In the genomic region with DNA sequence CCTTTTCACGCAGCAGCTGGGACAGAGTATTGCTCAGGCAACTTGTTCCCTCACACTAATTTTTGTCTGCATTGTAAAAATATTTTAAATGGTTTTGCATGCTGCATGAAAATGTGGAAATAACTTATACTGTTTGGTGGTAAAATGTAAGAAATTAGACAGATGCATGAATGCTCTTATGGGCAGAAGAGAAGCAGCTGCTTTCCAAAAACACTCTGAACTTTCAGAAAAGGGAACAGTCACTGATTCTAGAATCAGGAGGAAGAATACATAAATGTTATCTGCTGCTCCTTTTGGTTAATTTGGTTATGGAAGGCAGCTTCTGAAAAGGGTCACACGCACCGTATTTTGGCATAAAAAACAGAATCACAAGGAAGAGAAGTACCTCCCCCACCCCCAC, we compare ENCODE assay signal across 28 cellular contexts.
A peak's percentile ranks its signal among the peaks of the same experiment; 100 is the strongest.
DNase-seq lines count a peak whose midpoint lies in the region; ATAC-seq, FAIRE-seq and TF ChIP-seq lines count a peak whose summit lies in the region.
"Had no signal": no experiment of that assay in that cellular context is flagged by ENCODE, and none has a peak within 500 bp of the region (broad histone marks: within the 10 kb centered on the region; RNA-seq: fewer than 3 reads in every experiment).

No MANE protein-coding gene starts in this region.

- no peaks in the 10 kb centered on the region for H3K79me2 ChIP-seq in H1 (ENCODE audit: control insufficient read depth in 1 of 2, insufficient read depth in 2 of 2, low read length in 2 of 2)

- TF ChIP-seq POLR2A in H1 (IDR thresholded peaks at IDR 0.05; ENCODE audit: control extremely low read depth in 1 of 2, low read depth in 2 of 2, low read length in 2 of 2): no peak

- POLR2A ChIA-PET in Caco-2 (lab: Charles Lee) (no interaction called here), H1 (lab: Charles Lee; ENCODE audit: partially characterized antibody) (no interaction called here)

- H4K91ac ChIP-seq in H1 (replicated peaks; ENCODE audit: insufficient read length, low read length): no peak overlapping the region

- no peak for FAIRE-seq in H1 (lab: Jason Lieb, UNC)
- FAIRE-seq: islet of Langerhans, pancreas, TTC549 had no signal

- H3K4ac ChIP-seq in H1 (replicated peaks; ENCODE audit: insufficient read length, low read depth, low read length): no peak overlapping the region

- no peak overlapping the region for H2BK12ac ChIP-seq in H1 (ENCODE audit: low read depth, low read length)

- no peaks in the 10 kb centered on the region for H3K79me1 ChIP-seq in H1 (ENCODE audit: low read depth, low read length)

- H3K27ac ChIP-seq in H1 (ENCODE audit: low read depth, low read length): no peak overlapping the region
- H3K27ac ChIP-seq: right lobe of liver had no signal

- DNase-seq in Caco-2 (no peak), OCI-M1 (lab: John Stamatoyannopoulos, UW) (peak; percentile 19), H1 (ENCODE audit: low read depth in 1 of 2, low spot score in 2 of 2) (no peak), osteocyte (ENCODE audit: extremely low spot score, unreplicated experiment) (no peak), A172 (ENCODE audit: low spot score) (no peak), NCI-H82 treated with DMSO at 0.1 percent for 48 hours (lab: John Stamatoyannopoulos, UW; ENCODE audit: unreplicated experiment) (no peak)
- DNase-seq in effector CD4-positive, alpha-beta T cell: no peak
- DNase-seq: activated CD4-positive, alpha-beta T cell treated with anti-CD3 and anti-CD28 coated beads for 36 hours; activated CD8-positive, alpha-beta memory T cell treated with anti-CD3 and anti-CD28 coated beads, Interleukin-2, amount 10 ng/mL, durations not matched to agents 7 days and 5 days; CD4-positive, alpha-beta T cell; foreskin melanocyte; hypothalamus; Karpas-422; naive thymus-derived CD8-positive, alpha-beta T cell; NCI-H1092 treated with DMSO at 0.1 percent for 48 hours; NCI-H2081 treated with DMSO at 0.1 percent for 48 hours; NCI-H510A; right lobe of liver; T-cell had no signal

- TF ChIP-seq CTCF in Caco-2 (IDR thresholded peaks at IDR 0.05; ENCODE audit: insufficient read depth in 1 of 2, low read depth in 1 of 2, low read length in 1 of 2, severe bottlenecking in 1 of 2, unreplicated experiment in 1 of 2) (no peak), H1 (IDR thresholded peaks at IDR 0.05; ENCODE audit: control extremely low read depth in 1 of 3, insufficient read depth in 1 of 3, low read depth in 1 of 3, low read length in 3 of 3) (no peak), osteocyte (IDR thresholded peaks at IDR 0.05) (no peak)

- no peak overlapping the region for H3K56ac ChIP-seq in H1 (replicated peaks; ENCODE audit: insufficient read length, low read depth, low read length)

- H3K4me2 ChIP-seq in H1 (ENCODE audit: insufficient read depth in 1 of 2, low read depth in 2 of 2, low read length in 2 of 2): no peak overlapping the region

- H3K4me1 Mint-ChIP-seq in Caco-2 (ENCODE audit: low read depth, unreplicated experiment) (peaks cover 29% of the 10 kb centered on the region), osteocyte (ENCODE audit: unreplicated experiment) (peaks cover 32% of the 10 kb centered on the region)

- peak overlapping the region; percentile 99 for H3K27ac Mint-ChIP-seq in Caco-2 (ENCODE audit: unreplicated experiment)
- peak overlapping the region; percentile 9 for H3K27ac Mint-ChIP-seq in osteocyte (ENCODE audit: unreplicated experiment)
- H3K27ac Mint-ChIP-seq: activated CD4-positive, alpha-beta T cell treated with anti-CD3 and anti-CD28 coated beads for 36 hours; activated CD8-positive, alpha-beta memory T cell treated with anti-CD3 and anti-CD28 coated beads, Interleukin-2, amount 10 ng/mL, durations not matched to agents 7 days and 5 days; CD4-positive, alpha-beta T cell; T-cell had no signal

- CTCF ChIA-PET in Caco-2 (lab: Charles Lee): no interaction called here
- CTCF ChIA-PET in H1 (lab: Charles Lee; ENCODE audit: partially characterized antibody): interaction anchor here (1.1 kb wide), 1 partner anchor 84 kb away, joined by 3 read pairs; no protein-coding TSS in a partner anchor

- no peak overlapping the region for H2BK15ac ChIP-seq in H1 (ENCODE audit: low read length)

- ATAC-seq in GM19023 (IDR thresholded peaks at IDR 0.05; ENCODE audit: unreplicated experiment): no peak
- ATAC-seq: activated CD4-positive, alpha-beta T cell treated with anti-CD3 and anti-CD28 coated beads for 36 hours; activated CD8-positive, alpha-beta memory T cell treated with anti-CD3 and anti-CD28 coated beads, Interleukin-2, amount 10 ng/mL, durations not matched to agents 7 days and 5 days; naive thymus-derived CD8-positive, alpha-beta T cell; stimulated activated effector memory CD8-positive, alpha-beta T cell treated with anti-CD3 and anti-CD28 coated beads, Interleukin-12 subunit alpha, Interleukin-12 subunit beta, amount 100 ng/mL, for 72 hours; T-cell had no signal

- H3K4me1 ChIP-seq in Caco-2 (peaks cover 36% of the 10 kb centered on the region), H1 (replicated peaks in 1 of 4; ENCODE audit: control insufficient read depth in 3 of 4, insufficient read depth in 4 of 4, low read length in 3 of 4) (no peaks in the 10 kb centered on the region)
- H3K4me1 ChIP-seq: right lobe of liver had no signal

- TF ChIP-seq EP300 in H1 (IDR thresholded peaks at IDR 0.05; ENCODE audit: borderline replicate concordance in 1 of 2, low read depth in 2 of 2, low read length in 2 of 2): no peak

- H3K9me3 Mint-ChIP-seq in Caco-2 (ENCODE audit: unreplicated experiment) (peaks cover 9% of the 10 kb centered on the region), osteocyte (ENCODE audit: unreplicated experiment) (no peaks in the 10 kb centered on the region)
- H3K9me3 Mint-ChIP-seq: activated T-helper 1 cell treated with anti-CD3 and anti-CD28 coated beads, Interleukin-12 subunit alpha, Interleukin-12 subunit beta, Interleukin-2, Interleukin-4 antibody, amounts not matched to agents 30 ng/mL and 10 ng/mL and 1 ng/mL, durations not matched to agents 14 hours and 24 hours and 36 hours; CD4-positive, alpha-beta T cell; dendritic cell treated with granulocyte-macrophage colony-stimulating factor and Interleukin-4, amounts not matched to agents 40 ng/mL and 50 ng/mL, for 4 days; naive thymus-derived CD8-positive, alpha-beta T cell; stimulated activated effector memory CD8-positive, alpha-beta T cell treated with anti-CD3 and anti-CD28 coated beads, Interleukin-12 subunit alpha, Interleukin-12 subunit beta, amount 100 ng/mL, for 72 hours; T-cell had no signal

- no peak overlapping the region for H3K18ac ChIP-seq in H1 (ENCODE audit: extremely low read depth, low read length)

- no peaks in the 10 kb centered on the region for H3K23me2 ChIP-seq in H1 (ENCODE audit: low read depth, low read length)

- WGBS in H1 (ENCODE audit: extremely low coverage in 1 of 2, insufficient coverage in 1 of 2, insufficient read length in 1 of 2, insufficient replicate concordance in 2 of 2, low coverage in 1 of 2, low lambda C conversion rate in 2 of 2, missing lambda C conversion rate in 1 of 2), 2 experiments: 89% methylated on average over 3 of the region's 3 CpGs; no CpG with 5 or more reads in 1 of the 2 experiments

- no peak overlapping the region for H3K4me3 ChIP-seq in Caco-2 (ENCODE audit: low read depth, low read length)
- no peak overlapping the region for H3K4me3 ChIP-seq in H1 (ENCODE audit: extremely low read depth in 1 of 4, insufficient read depth in 2 of 4, low read depth in 3 of 4, low read length in 4 of 4)
- H3K4me3 ChIP-seq: lung, pancreas, right lobe of liver had no signal

- H3K4me3 Mint-ChIP-seq in Caco-2 (ENCODE audit: unreplicated experiment) (peak overlapping the region; percentile 25), osteocyte (ENCODE audit: unreplicated experiment) (no peak overlapping the region)
- H3K4me3 Mint-ChIP-seq: activated CD4-positive, alpha-beta T cell treated with anti-CD3 and anti-CD28 coated beads for 36 hours; activated CD8-positive, alpha-beta memory T cell treated with anti-CD3 and anti-CD28 coated beads, Interleukin-2, amount 10 ng/mL, durations not matched to agents 7 days and 5 days; activated T-helper 1 cell treated with anti-CD3 and anti-CD28 coated beads, Interleukin-12 subunit alpha, Interleukin-12 subunit beta, Interleukin-2, Interleukin-4 antibody, amounts not matched to agents 30 ng/mL and 10 ng/mL and 1 ng/mL, durations not matched to agents 14 hours and 24 hours and 36 hours; CD4-positive, alpha-beta T cell; dendritic cell treated with granulocyte-macrophage colony-stimulating factor and Interleukin-4, amounts not matched to agents 40 ng/mL and 50 ng/mL, for 4 days; naive thymus-derived CD8-positive, alpha-beta T cell; stimulated activated effector memory CD8-positive, alpha-beta T cell treated with anti-CD3 and anti-CD28 coated beads, Interleukin-12 subunit alpha, Interleukin-12 subunit beta, amount 100 ng/mL, for 72 hours; T-cell had no signal

- no peak overlapping the region for H4K8ac ChIP-seq in H1 (ENCODE audit: extremely low read depth, insufficient read depth, low read length)

- no peak overlapping the region for H3K14ac ChIP-seq in H1 (ENCODE audit: insufficient read length)

- no peaks in the 10 kb centered on the region for H3K9me3 ChIP-seq in Caco-2
- H3K9me3 ChIP-seq in H1 (ENCODE audit: insufficient read depth in 2 of 2, low read depth in 1 of 2, low read length in 1 of 2): no peaks in the 10 kb centered on the region
- H3K9me3 ChIP-seq: pancreas, right lobe of liver had no signal

- no peaks in the 10 kb centered on the region for H3K27me3 Mint-ChIP-seq in Caco-2 (ENCODE audit: insufficient read depth, unreplicated experiment)
- no peaks in the 10 kb centered on the region for H3K27me3 Mint-ChIP-seq in osteocyte (ENCODE audit: unreplicated experiment)
- H3K27me3 Mint-ChIP-seq: activated CD4-positive, alpha-beta T cell treated with anti-CD3 and anti-CD28 coated beads for 36 hours; activated CD8-positive, alpha-beta memory T cell treated with anti-CD3 and anti-CD28 coated beads, Interleukin-2, amount 10 ng/mL, durations not matched to agents 7 days and 5 days; brain; CD4-positive, alpha-beta T cell; naive thymus-derived CD8-positive, alpha-beta T cell; T-cell had no signal

- intact Hi-C loops in Caco-2 (cut with micrococcal nuclease; ENCODE audit: unreplicated experiment): loop anchor here (5.0 kb wide), 1 partner anchor 84 kb away; no protein-coding TSS in a partner anchor

- H3K27me3 ChIP-seq in Caco-2 (replicated peaks; ENCODE audit: control insufficient read depth, insufficient read depth, low read length) (no peaks in the 10 kb centered on the region), H1 (replicated peaks in 1 of 4; ENCODE audit: control insufficient read depth in 3 of 4, extremely low read depth in 1 of 4, insufficient read depth in 3 of 4, low read length in 3 of 4) (no peaks in the 10 kb centered on the region)
- H3K27me3 ChIP-seq: pancreas, right lobe of liver had no signal

- H3K36me3 Mint-ChIP-seq in Caco-2 (ENCODE audit: insufficient read depth, unreplicated experiment) (no peaks in the 10 kb centered on the region), osteocyte (ENCODE audit: unreplicated experiment) (no peaks in the 10 kb centered on the region)
- H3K36me3 Mint-ChIP-seq: activated CD8-positive, alpha-beta memory T cell treated with anti-CD3 and anti-CD28 coated beads, Interleukin-2, amount 10 ng/mL, durations not matched to agents 7 days and 5 days; brain; naive thymus-derived CD8-positive, alpha-beta T cell; T-cell had no signal

- H3K36me3 ChIP-seq in Caco-2 (ENCODE audit: control insufficient read depth, insufficient read depth, low read length) (no peaks in the 10 kb centered on the region), H1 (ENCODE audit: control insufficient read depth in 2 of 4, insufficient read depth in 4 of 4, low read length in 3 of 4) (no peaks in the 10 kb centered on the region)
- H3K36me3 ChIP-seq: pancreas, right lobe of liver had no signal

- no peak overlapping the region for H2BK120ac ChIP-seq in H1 (replicated peaks; ENCODE audit: low read depth, low read length)

- H2BK5ac ChIP-seq in H1 (ENCODE audit: low read depth, low read length): no peak overlapping the region

- no peak overlapping the region for H3K23ac ChIP-seq in H1 (ENCODE audit: insufficient read length)

- no peak overlapping the region for H2BK20ac ChIP-seq in H1 (ENCODE audit: low read length)

- BruUV-seq in Caco-2 (replicated peaks; lab: Mats Ljungman, UMichigan): no TSS peak

- no peak overlapping the region for H4K5ac ChIP-seq in H1 (ENCODE audit: insufficient read length, low read depth, low read length)

- no peak for TF ChIP-seq RAD21 in H1 (IDR thresholded peaks at IDR 0.05 in 1 of 2, conservative IDR thresholded peaks at IDR 0.05 in 1 of 2; ENCODE audit: low read depth in 2 of 2, low read length in 2 of 2)

- H3K9ac ChIP-seq in H1 (replicated peaks in 1 of 4; ENCODE audit: extremely low read depth in 1 of 4, low read depth in 3 of 4, low read length in 3 of 4): no peak overlapping the region

- no peaks in the 10 kb centered on the region for H4K20me1 ChIP-seq in H1 (replicated peaks in 1 of 2; ENCODE audit: control insufficient read depth in 1 of 2, insufficient read depth in 2 of 2, low read length in 2 of 2)

- H2AFZ ChIP-seq in H1 (ENCODE audit: low read length): peak overlapping the region; percentile 46; the same call in 1 of the 2 replicates

- no peak overlapping the region for H2AK5ac ChIP-seq in H1 (ENCODE audit: low read depth, low read length)
